Comparison of ENCODE assay signal across 1 cellular context in the genomic region with DNA sequence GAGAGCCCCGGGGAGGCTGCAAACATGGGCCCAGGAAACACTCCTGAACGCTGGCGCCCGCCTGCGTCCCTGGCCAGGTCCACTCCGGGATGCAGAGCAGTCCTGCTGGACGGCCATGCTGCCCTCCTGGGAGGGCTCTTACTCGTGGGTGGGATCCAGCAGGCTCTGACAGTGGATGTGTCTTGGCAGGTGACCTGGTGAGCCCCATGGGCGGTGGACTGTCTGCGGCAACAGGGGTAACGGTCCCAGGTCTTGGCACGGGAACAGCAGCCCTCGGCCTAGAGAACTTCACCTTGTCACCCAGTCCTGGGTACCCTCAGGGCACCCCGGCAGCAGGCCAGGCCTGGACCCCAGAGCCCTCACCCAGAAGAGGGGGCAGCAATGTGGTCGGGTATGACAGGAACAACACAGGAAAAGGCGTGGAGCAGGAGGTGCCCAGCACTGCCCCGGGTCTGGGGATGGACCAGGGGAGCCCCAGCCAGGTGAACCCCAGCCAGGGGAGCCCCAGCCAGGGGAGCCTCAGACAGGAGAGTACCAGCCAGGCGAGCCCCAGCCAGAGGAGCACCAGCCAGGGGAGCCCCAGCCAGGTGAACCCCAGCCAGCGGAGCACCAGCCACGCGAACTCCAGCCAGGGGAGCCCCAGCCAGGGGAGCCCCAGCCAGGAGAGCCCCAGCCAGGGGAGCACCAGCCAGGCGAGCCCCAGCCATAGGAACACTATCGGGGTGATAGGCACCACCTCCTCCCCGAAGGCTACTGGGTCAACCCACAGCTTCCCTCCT.
TF ChIP-seq lines count a peak whose summit lies in the region.

No MANE protein-coding gene starts in this region.

TF ChIP-seq in H1, 55 proteins besides CTCF, POLR2A, EP300 and RAD21:
- TF ChIP-seq CBX8 (IDR thresholded peaks at IDR 0.05; ENCODE audit: borderline replicate concordance, low read depth, low read length) (no peak), RNF2 (IDR thresholded peaks at IDR 0.05; ENCODE audit: borderline replicate concordance, low read depth, low read length, missing control alignments, poor library complexity, severe bottlenecking) (no peak), GTF2F1 (IDR thresholded peaks at IDR 0.05; ENCODE audit: borderline replicate concordance, low read depth, low read length) (no peak), TAF1 (IDR thresholded peaks at IDR 0.05; ENCODE audit: low read depth, low read length) (no peak), JUND (IDR thresholded peaks at IDR 0.05; ENCODE audit: low read length) (no peak), POLR2AphosphoS5 (IDR thresholded peaks at IDR 0.05; ENCODE audit: low read depth, low read length) (no peak)
- TF ChIP-seq, protein P1, sequence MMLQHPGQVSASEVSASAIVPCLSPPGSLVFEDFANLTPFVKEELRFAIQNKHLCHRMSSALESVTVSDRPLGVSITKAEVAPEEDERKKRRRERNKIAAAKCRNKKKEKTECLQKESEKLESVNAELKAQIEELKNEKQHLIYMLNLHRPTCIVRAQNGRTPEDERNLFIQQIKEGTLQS (IDR thresholded peaks at IDR 0.05; ENCODE audit: insufficient read depth, low read depth, low read length) = no peak
TF ChIP-seq in H1: peak in this region for 0.
